In genomic region chr19:33296473-33297060, GRCh38 we compare ENCODE assay signal across 19 cellular contexts. TPM values are rescaled to one million over a fixed set of nuclear protein-coding genes. Genes with fewer than 3 reads are reported as not detected.
DNase-seq lines count a peak whose midpoint lies in the region; ATAC-seq and TF ChIP-seq lines count a peak whose summit lies in the region.
"Had no signal": no experiment of that assay in that cellular context is flagged by ENCODE, and none has a peak within 500 bp of the region (broad histone marks: within the 10 kb centered on the region; RNA-seq: fewer than 3 reads in every experiment).

No MANE protein-coding gene starts in this region.

- H3K4me3 ChIP-seq in RWPE2 (ENCODE audit: severe bottlenecking) (no peak overlapping the region), right lobe of liver (no peak overlapping the region), upper lobe of left lung (no peak overlapping the region)
- H3K4me3 ChIP-seq: body of pancreas, colonic mucosa, gastrocnemius medialis, K562 had no signal

- 37% methylated on average over 4 of the region's 16 CpGs for whole genome bisulfite sequencing in right lobe of liver (ENCODE audit: insufficient coverage, low coverage, low lambda C conversion rate, missing lambda C conversion rate)
- 72 to 73% methylated on average over 10 to 16 of the region's 16 CpGs for whole genome bisulfite sequencing in upper lobe of left lung, 2 donors

- H3K27me3 Mint-ChIP-seq in progenitor cell of endocrine pancreas = peaks cover 19% of the 10 kb centered on the region

- ATAC-seq in RWPE2 (ENCODE audit: low read depth) (no peak), right lobe of liver (no peak), upper lobe of left lung (ENCODE audit: low FRiP score in 2 of 2) (no peak), HG02938 (IDR thresholded peaks at IDR 0.05; ENCODE audit: unreplicated experiment) (no peak)
- ATAC-seq: activated naive CD4-positive, alpha-beta T cell treated with anti-CD3 and anti-CD28 coated beads, Interleukin-2, amount 50 U/mL, for 72 hours; activated T-cell treated with anti-CD3 and anti-CD28 coated beads, Interleukin-2, amount 50 U/mL, for 72 hours; body of pancreas; gastrocnemius medialis; K562; left ventricle myocardium superior had no signal

- H3K4me1 Mint-ChIP-seq in progenitor cell of endocrine pancreas (ENCODE audit: low read depth) = peaks cover 35% of the 10 kb centered on the region

- intact Hi-C loops in right lobe of liver (cut with DNase I) = no loop called here

- no peaks in the 10 kb centered on the region for H3K36me3 ChIP-seq in RWPE2 (ENCODE audit: low read depth)
- H3K36me3 ChIP-seq in right lobe of liver = no peaks in the 10 kb centered on the region
- no peaks in the 10 kb centered on the region for H3K36me3 ChIP-seq in upper lobe of left lung
- H3K36me3 ChIP-seq: colonic mucosa, gastrocnemius medialis had no signal

- no peaks in the 10 kb centered on the region for H3K9me3 Mint-ChIP-seq in progenitor cell of endocrine pancreas (ENCODE audit: low read depth)
- H3K9me3 Mint-ChIP-seq: activated B cell treated with CpG ODN at 0.5 μM for 24 hours; activated naive CD4-positive, alpha-beta T cell treated with anti-CD3 and anti-CD28 coated beads, Interleukin-2, amount 50 U/mL, for 72 hours; activated T-cell treated with anti-CD3 and anti-CD28 coated beads, Interleukin-2, amount 50 U/mL, for 72 hours had no signal

- H3K4me3 Mint-ChIP-seq in progenitor cell of endocrine pancreas (ENCODE audit: low read depth) = no peak overlapping the region
- H3K4me3 Mint-ChIP-seq: activated B cell treated with CpG ODN at 0.5 μM for 24 hours; activated T-cell treated with anti-CD3 and anti-CD28 coated beads, Interleukin-2, amount 50 U/mL, for 72 hours had no signal

- H3K27me3 ChIP-seq in RWPE2 (ENCODE audit: insufficient read depth, poor library complexity, severe bottlenecking) (peaks cover 18% of the 10 kb centered on the region), right lobe of liver (no peaks in the 10 kb centered on the region), upper lobe of left lung (peaks cover 0 to 4% (median 0%) of the 10 kb centered on the region in 4 donors)
- H3K27me3 ChIP-seq: body of pancreas, colonic mucosa, gastrocnemius medialis had no signal

- DNase-seq in GM04504 (ENCODE audit: low read depth) (peak; percentile 60), RWPE2 (ENCODE audit: low spot score) (peak; percentile 25), right lobe of liver (peak in 2 of 3 donors; percentile 43 to 45), upper lobe of left lung (peak; percentile 8 to 46), progenitor cell of endocrine pancreas (ENCODE audit: low spot score, unreplicated experiment) (no peak), NCI-H1048 (lab: John Stamatoyannopoulos, UW) (no peak)
- DNase-seq: activated B cell treated with CpG ODN at 0.5 μM for 24 hours; activated CD8-positive, alpha-beta memory T cell treated with anti-CD3 and anti-CD28 coated beads for 24 hours; activated T-cell treated with anti-CD3 and anti-CD28 coated beads, Interleukin-2, amount 50 U/mL, for 72 hours; body of pancreas; colonic mucosa; gastrocnemius medialis; left ventricle myocardium superior; NCI-H524 treated with DMSO at 0.1 percent for 48 hours; occipital lobe; SHP77 had no signal

- no peak for TF ChIP-seq POLR2A in right lobe of liver (IDR thresholded peaks at IDR 0.05)
- no peak for TF ChIP-seq POLR2A in upper lobe of left lung (IDR thresholded peaks at IDR 0.05)

- H3K27ac ChIP-seq in RWPE2 (ENCODE audit: poor library complexity, severe bottlenecking) = no peak overlapping the region
- H3K27ac ChIP-seq in right lobe of liver = peak overlapping the region in 1 of 3 donors; percentile 99
- H3K27ac ChIP-seq in upper lobe of left lung = no peak overlapping the region
- H3K27ac ChIP-seq: body of pancreas, colonic mucosa, gastrocnemius medialis had no signal

- peaks cover 45% of the 10 kb centered on the region for H3K4me1 ChIP-seq in RWPE2 (ENCODE audit: insufficient read depth, poor library complexity, severe bottlenecking)
- H3K4me1 ChIP-seq in right lobe of liver = peaks cover 0 to 50% (median 18%) of the 10 kb centered on the region in 4 donors
- H3K4me1 ChIP-seq in upper lobe of left lung = peaks cover 16 to 61% (median 53%) of the 10 kb centered on the region in 4 donors

- H3K27ac Mint-ChIP-seq in progenitor cell of endocrine pancreas = no peak overlapping the region
- H3K27ac Mint-ChIP-seq: activated B cell treated with CpG ODN at 0.5 μM for 24 hours; activated T-cell treated with anti-CD3 and anti-CD28 coated beads, Interleukin-2, amount 50 U/mL, for 72 hours had no signal

- TF ChIP-seq CTCF in RWPE2 (IDR thresholded peaks at IDR 0.05; ENCODE audit: poor library complexity, severe bottlenecking) (no peak), right lobe of liver (IDR thresholded peaks at IDR 0.05) (no peak), upper lobe of left lung (IDR thresholded peaks at IDR 0.05) (no peak), progenitor cell of endocrine pancreas (IDR thresholded peaks at IDR 0.05; ENCODE audit: unreplicated experiment) (no peak)

- no peaks in the 10 kb centered on the region for H3K36me3 Mint-ChIP-seq in progenitor cell of endocrine pancreas (ENCODE audit: insufficient read depth)
- H3K36me3 Mint-ChIP-seq: activated naive CD4-positive, alpha-beta T cell treated with anti-CD3 and anti-CD28 coated beads, Interleukin-2, amount 50 U/mL, for 72 hours had no signal

- H3K9me3 ChIP-seq in RWPE2 (ENCODE audit: severe bottlenecking) = no peaks in the 10 kb centered on the region
- H3K9me3 ChIP-seq in right lobe of liver = no peaks in the 10 kb centered on the region
- no peaks in the 10 kb centered on the region for H3K9me3 ChIP-seq in upper lobe of left lung
- H3K9me3 ChIP-seq: body of pancreas, colonic mucosa, gastrocnemius medialis had no signal

- TF ChIP-seq EP300 in upper lobe of left lung (IDR thresholded peaks at IDR 0.05) = no peak

RNA-seq across cellular contexts. Expression of gene CEBPA, which starts 5.8 kb away (rescaled TPM):
- total RNA-seq in right lobe of liver (100 to 1,000 TPM in 4 of 6 experiments, 10 to 100 TPM in 2; 53.9 to 163 (median 119) TPM), upper lobe of left lung (100 to 1,000 TPM in 3 of 6 donors, 10 to 100 TPM in 3; 53.5 to 183 (median 109) TPM), progenitor cell of endocrine pancreas (12.3 and 12.5 TPM in 2 replicates)

Comparison
In these comparisons a context has a peak if more than half of its experiments do, and no peak if none do; other contexts are left out.
1. DNase-seq: peak in GM04504 (single experiment), RWPE2 (single experiment), right lobe of liver (2 of 3) and upper lobe of left lung (2 of 2); none in progenitor cell of endocrine pancreas (single experiment) and NCI-H1048 (single experiment).